9 cellular contexts compared by ENCODE assay signal in the genomic region with DNA sequence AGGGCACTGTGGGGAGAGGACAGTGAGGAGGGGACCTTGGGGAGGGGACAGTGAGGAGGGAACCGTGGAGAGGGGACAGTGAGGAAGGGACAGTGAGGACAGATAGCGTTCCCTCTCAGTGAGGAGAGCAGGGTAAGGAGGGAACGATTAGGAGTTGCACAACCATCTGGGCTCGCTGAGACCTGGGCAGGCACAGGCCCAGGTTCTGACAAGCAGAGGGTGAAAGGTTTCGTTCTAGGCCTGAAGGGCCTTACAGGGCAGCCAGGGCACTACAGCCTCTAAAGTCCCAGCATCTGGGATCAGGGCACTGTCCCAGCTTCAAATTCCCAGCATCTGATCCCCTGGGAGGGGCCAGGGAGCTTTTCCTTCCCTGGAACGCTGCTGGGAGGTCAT. TPM values are rescaled to one million over a fixed set of nuclear protein-coding genes. Genes with fewer than 3 reads are reported as not detected.
DNase-seq lines count a peak whose midpoint lies in the region; ATAC-seq and TF ChIP-seq lines count a peak whose summit lies in the region.
"Not testable (repeated sequence)": the region's sequence is repeated elsewhere in the genome, so short reads cannot be mapped to it uniquely, and the experiment has no call there.
"Had no signal": no experiment of that assay in that cellular context is flagged by ENCODE, and none has a peak within 500 bp of the region (broad histone marks: within the 10 kb centered on the region; RNA-seq: fewer than 3 reads in every experiment).

No MANE protein-coding gene starts in this region.

- CTCF ChIA-PET in activated CD8-positive, alpha-beta T cell treated with anti-CD3 and anti-CD28 coated beads, Interleukin-2, amount 10 ng/mL, durations not matched to agents 7 days and 5 days (lab: Charles Lee) = not testable (repeated sequence)

- H3K4me3 Mint-ChIP-seq in activated CD8-positive, alpha-beta T cell treated with anti-CD3 and anti-CD28 coated beads, Interleukin-2, amount 10 ng/mL, durations not matched to agents 7 days and 5 days = not testable (repeated sequence)
- H3K4me3 Mint-ChIP-seq in nephron progenitor cell = peak overlapping the region; percentile 40

- H3K27me3 Mint-ChIP-seq in activated CD8-positive, alpha-beta T cell treated with anti-CD3 and anti-CD28 coated beads, Interleukin-2, amount 10 ng/mL, durations not matched to agents 7 days and 5 days (ENCODE audit: low read depth) = peaks cover 27% of the 10 kb centered on the region
- peaks cover 92% of the 10 kb centered on the region for H3K27me3 Mint-ChIP-seq in nephron progenitor cell (ENCODE audit: low read depth, poor library complexity)

- POLR2A ChIA-PET in activated CD8-positive, alpha-beta T cell treated with anti-CD3 and anti-CD28 coated beads, Interleukin-2, amount 10 ng/mL, durations not matched to agents 7 days and 5 days (lab: Charles Lee) = not testable (repeated sequence)

- H3K27ac Mint-ChIP-seq in activated CD8-positive, alpha-beta T cell treated with anti-CD3 and anti-CD28 coated beads, Interleukin-2, amount 10 ng/mL, durations not matched to agents 7 days and 5 days = peak overlapping the region; percentile 52
- not testable (repeated sequence) for H3K27ac Mint-ChIP-seq in nephron progenitor cell

- not testable (repeated sequence) for TF ChIP-seq CTCF in nephron progenitor cell (IDR thresholded peaks at IDR 0.05)

- H3K4me1 Mint-ChIP-seq in activated CD8-positive, alpha-beta T cell treated with anti-CD3 and anti-CD28 coated beads, Interleukin-2, amount 10 ng/mL, durations not matched to agents 7 days and 5 days (ENCODE audit: low read depth) = not testable (repeated sequence)
- H3K4me1 Mint-ChIP-seq in nephron progenitor cell = peaks cover 15% of the 10 kb centered on the region

- H3K36me3 Mint-ChIP-seq in activated CD8-positive, alpha-beta T cell treated with anti-CD3 and anti-CD28 coated beads, Interleukin-2, amount 10 ng/mL, durations not matched to agents 7 days and 5 days (ENCODE audit: low read depth); nephron progenitor cell (ENCODE audit: low read depth): not testable (repeated sequence)

- ATAC-seq in activated CD8-positive, alpha-beta T cell treated with anti-CD3 and anti-CD28 coated beads, Interleukin-2, amount 10 ng/mL, durations not matched to agents 7 days and 5 days = not testable (repeated sequence)

- not testable (repeated sequence) for DNase-seq in activated CD8-positive, alpha-beta T cell treated with anti-CD3 and anti-CD28 coated beads, Interleukin-2, amount 10 ng/mL, durations not matched to agents 7 days and 5 days; nephron progenitor cell

- H3K9me3 Mint-ChIP-seq in activated CD8-positive, alpha-beta T cell treated with anti-CD3 and anti-CD28 coated beads, Interleukin-2, amount 10 ng/mL, durations not matched to agents 7 days and 5 days (ENCODE audit: insufficient read depth) = not testable (repeated sequence)
- peaks cover 12% of the 10 kb centered on the region for H3K9me3 Mint-ChIP-seq in nephron progenitor cell

RNA-seq across cellular contexts. Expression of a gene that starts 0.7 kb away (rescaled TPM):
- total RNA-seq in activated CD8-positive, alpha-beta T cell treated with anti-CD3 and anti-CD28 coated beads, Interleukin-2, amount 10 ng/mL, durations not matched to agents 7 days and 5 days = not detected
- total RNA-seq: activated T-helper 1 cell treated with anti-CD3 and anti-CD28 coated beads, Interleukin-12 subunit alpha, Interleukin-12 subunit beta, Interleukin-2, Interleukin-4 antibody, amounts not matched to agents 30 ng/mL and 10 ng/mL and 1 ng/mL, durations not matched to agents 14 hours and 24 hours and 36 hours; aorta; dermis microvascular lymphatic vessel endothelial cell; HT-29; lung microvascular endothelial cell; omental fat pad; smooth muscle cell had no signal

RNA-seq across cellular contexts. Expression of a gene that starts 12.7 kb away (rescaled TPM):
- not detected for total RNA-seq in activated CD8-positive, alpha-beta T cell treated with anti-CD3 and anti-CD28 coated beads, Interleukin-2, amount 10 ng/mL, durations not matched to agents 7 days and 5 days
- total RNA-seq: activated T-helper 1 cell treated with anti-CD3 and anti-CD28 coated beads, Interleukin-12 subunit alpha, Interleukin-12 subunit beta, Interleukin-2, Interleukin-4 antibody, amounts not matched to agents 30 ng/mL and 10 ng/mL and 1 ng/mL, durations not matched to agents 14 hours and 24 hours and 36 hours; dermis microvascular lymphatic vessel endothelial cell; HT-29; lung microvascular endothelial cell; omental fat pad; smooth muscle cell had no signal

RNA-seq across cellular contexts. Expression of a gene that starts 14.7 kb away (rescaled TPM):
- total RNA-seq in activated CD8-positive, alpha-beta T cell treated with anti-CD3 and anti-CD28 coated beads, Interleukin-2, amount 10 ng/mL, durations not matched to agents 7 days and 5 days = 10 to 100 TPM; 30.8 to 36.8 TPM

RNA-seq across cellular contexts. Expression of a gene that starts 19.6 kb away (rescaled TPM):
- not detected for total RNA-seq in activated CD8-positive, alpha-beta T cell treated with anti-CD3 and anti-CD28 coated beads, Interleukin-2, amount 10 ng/mL, durations not matched to agents 7 days and 5 days
- total RNA-seq: dermis microvascular lymphatic vessel endothelial cell, HT-29, lung microvascular endothelial cell, smooth muscle cell had no signal

RNA-seq across cellular contexts. Expression of a gene that starts 23.4 kb away (rescaled TPM):
- not detected for total RNA-seq in activated CD8-positive, alpha-beta T cell treated with anti-CD3 and anti-CD28 coated beads, Interleukin-2, amount 10 ng/mL, durations not matched to agents 7 days and 5 days
- total RNA-seq: activated T-helper 1 cell treated with anti-CD3 and anti-CD28 coated beads, Interleukin-12 subunit alpha, Interleukin-12 subunit beta, Interleukin-2, Interleukin-4 antibody, amounts not matched to agents 30 ng/mL and 10 ng/mL and 1 ng/mL, durations not matched to agents 14 hours and 24 hours and 36 hours; dermis microvascular lymphatic vessel endothelial cell; HT-29; lung microvascular endothelial cell; smooth muscle cell had no signal
